28 cellular contexts compared by ENCODE assay signal in the genomic region with DNA sequence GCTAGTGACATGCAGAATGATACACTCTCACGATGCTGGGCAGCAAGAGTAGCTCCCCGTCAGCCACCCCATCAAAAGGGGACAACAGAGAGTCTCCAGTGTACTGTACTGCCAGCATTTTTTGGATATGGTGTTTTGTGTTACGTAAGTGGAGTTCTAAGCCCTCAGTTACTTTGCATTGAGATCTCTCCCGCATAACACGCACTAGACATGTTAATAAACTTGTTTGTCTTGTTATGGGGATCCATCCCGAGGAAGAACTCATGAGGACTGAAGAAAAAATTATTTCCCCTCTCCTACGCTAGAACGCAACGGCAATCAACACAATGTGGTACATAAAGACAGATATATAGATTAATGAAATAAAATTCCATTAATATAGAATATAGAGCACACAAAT.
"Had no signal": no experiment of that assay in that cellular context is flagged by ENCODE, and none has a peak within 500 bp of the region (broad histone marks: within the 10 kb centered on the region; RNA-seq: fewer than 3 reads in every experiment).

No MANE protein-coding gene starts in this region.

- H3K27ac Mint-ChIP-seq: nephron; neural progenitor cell; progenitor cell of endocrine pancreas; stimulated activated naive B cell treated with anti-CD40 and anti-IgM and Interleukin-4, amounts not matched to agents 10 μg/mL and 1 μg/mL and 100 μg/mL, for 72 hours; stimulated activated naive CD8-positive, alpha-beta T cell treated with anti-CD3 and anti-CD28 coated beads, Interleukin-15, Interleukin-2, amounts not matched to agents 100 ng/mL and 50 ng/mL, for 24 hours; type B pancreatic cell had no signal

- H3K4me1 ChIP-seq: neural progenitor cell, parathyroid adenoma, psoas muscle, right lobe of liver, sigmoid colon, stomach, thyroid gland, tibial nerve, upper lobe of right lung, vagina had no signal

- DNase-seq: natural killer cell; occipital lobe; ovary; posterior cingulate gyrus; psoas muscle; right cardiac atrium; right lobe of liver; sigmoid colon; small intestine; stimulated activated CD4-positive, alpha-beta T cell treated with anti-CD3 and anti-CD28 coated beads, Interleukin-15, amount 100 ng/mL, for 24 hours; stimulated activated CD4-positive, alpha-beta T cell treated with anti-CD3 and anti-CD28 coated beads, Interleukin-2, amount 100 ng/mL, for 24 hours; stimulated activated CD4-positive, alpha-beta T cell treated with anti-CD3 and anti-CD28 coated beads, Interleukin-2, amount 100 ng/mL, for 48 hours; stimulated activated CD4-positive, alpha-beta T cell treated with anti-CD3 and anti-CD28 coated beads, Interleukin-4, amount 100 ng/mL, for 24 hours; stimulated activated naive B cell treated with anti-CD40 and anti-IgM and Interleukin-4, amounts not matched to agents 10 μg/mL and 1 μg/mL and 100 μg/mL, for 72 hours; stimulated activated naive CD4-positive, alpha-beta T cell treated with Interleukin-2 at 50 U/mL for 16 hours; stomach; thyroid gland; upper lobe of right lung had no signal

- H3K9me3 ChIP-seq: ovary, psoas muscle, right lobe of liver, sigmoid colon, stomach, thoracic aorta, thyroid gland, tibial nerve, upper lobe of right lung, vagina had no signal

- H3K4me3 Mint-ChIP-seq: natural killer cell; nephron; neural progenitor cell; stimulated activated effector memory CD8-positive, alpha-beta T cell treated with anti-CD3 and anti-CD28 coated beads, Interleukin-12 subunit alpha, Interleukin-12 subunit beta, amount 100 ng/mL, for 72 hours; stimulated activated naive B cell treated with anti-CD40 and anti-IgM and Interleukin-4, amounts not matched to agents 10 μg/mL and 1 μg/mL and 100 μg/mL, for 72 hours; stimulated activated naive CD8-positive, alpha-beta T cell treated with anti-CD3 and anti-CD28 coated beads, Interleukin-15, Interleukin-2, amounts not matched to agents 100 ng/mL and 50 ng/mL, for 24 hours; type B pancreatic cell had no signal

- ATAC-seq: natural killer cell; psoas muscle; right cardiac atrium; right lobe of liver; stimulated activated effector memory CD8-positive, alpha-beta T cell treated with anti-CD3 and anti-CD28 coated beads, Interleukin-12 subunit alpha, Interleukin-12 subunit beta, amount 100 ng/mL, for 72 hours; stimulated activated naive B cell treated with anti-CD40 and anti-IgM and Interleukin-4, amounts not matched to agents 10 μg/mL and 1 μg/mL and 100 μg/mL, for 72 hours; upper lobe of right lung had no signal

- H3K4me1 Mint-ChIP-seq: nephron; stimulated activated naive B cell treated with anti-CD40 and anti-IgM and Interleukin-4, amounts not matched to agents 10 μg/mL and 1 μg/mL and 100 μg/mL, for 72 hours had no signal

- H3K36me3 ChIP-seq: ovary had no signal

- H3K4me3 ChIP-seq: neural progenitor cell, ovary, psoas muscle, right lobe of liver, sigmoid colon, stomach, thoracic aorta, thyroid gland, tibial nerve, upper lobe of right lung, vagina had no signal

- FAIRE-seq: small intestine had no signal

- H3K27me3 ChIP-seq: neural progenitor cell, ovary, right lobe of liver, sigmoid colon, stomach, thyroid gland, tibial nerve, upper lobe of right lung, vagina had no signal

- H3K27ac ChIP-seq: neural progenitor cell, ovary, parathyroid adenoma, psoas muscle, right lobe of liver, sigmoid colon, stomach, thoracic aorta, thyroid gland, tibial nerve, upper lobe of right lung, vagina had no signal

- H3K9me3 Mint-ChIP-seq: natural killer cell; nephron; neural progenitor cell; stimulated activated effector memory CD8-positive, alpha-beta T cell treated with anti-CD3 and anti-CD28 coated beads, Interleukin-12 subunit alpha, Interleukin-12 subunit beta, amount 100 ng/mL, for 72 hours; stimulated activated naive B cell treated with anti-CD40 and anti-IgM and Interleukin-4, amounts not matched to agents 10 μg/mL and 1 μg/mL and 100 μg/mL, for 72 hours; stimulated activated naive CD8-positive, alpha-beta T cell treated with anti-CD3 and anti-CD28 coated beads, Interleukin-15, Interleukin-2, amounts not matched to agents 100 ng/mL and 50 ng/mL, for 24 hours; type B pancreatic cell had no signal

- H3K27me3 Mint-ChIP-seq: progenitor cell of endocrine pancreas; stimulated activated naive B cell treated with anti-CD40 and anti-IgM and Interleukin-4, amounts not matched to agents 10 μg/mL and 1 μg/mL and 100 μg/mL, for 72 hours; stimulated activated naive CD8-positive, alpha-beta T cell treated with anti-CD3 and anti-CD28 coated beads, Interleukin-15, Interleukin-2, amounts not matched to agents 100 ng/mL and 50 ng/mL, for 24 hours; type B pancreatic cell had no signal
